Comparison of ENCODE assay signal across 8 cellular contexts in genomic region chr1:165857046-165857801, GRCh38.
DNase-seq lines count a peak whose midpoint lies in the region; ATAC-seq and TF ChIP-seq lines count a peak whose summit lies in the region.

No MANE protein-coding gene starts in this region.

- CTCF ChIA-PET in GM10248 (lab: Yijun Ruan, JAX) = interaction anchor here (1.0 to 2.8 kb wide), 4 partner anchors 11 to 464 kb away, joined by 3 to 13 read pairs (median 4); no protein-coding TSS in a partner anchor

- no peak overlapping the region for H3K4me3 ChIP-seq in fibroblast of mammary gland (ENCODE audit: control insufficient read depth, low read depth, low read length)
- no peak overlapping the region for H3K4me3 ChIP-seq in coronary artery

- peak; percentile 78 for ATAC-seq in GM21529 (IDR thresholded peaks at IDR 0.05; ENCODE audit: unreplicated experiment)

- POLR2A ChIA-PET in GM10248 (lab: Yijun Ruan, JAX) = interaction anchor here (0.6 kb wide), 1 partner anchor 14 kb away, joined by 3 read pairs; no protein-coding TSS in a partner anchor

- peak; percentile 70 for DNase-seq in GM10248 (ENCODE audit: extremely low spot score)
- DNase-seq in HUDEP-2 (lab: John Stamatoyannopoulos, UW; ENCODE audit: unreplicated experiment in 76 of 76) = peak in 52 of 76 experiments; percentile 4 to 64 (median 36)
- peak; percentile 64 for DNase-seq in fibroblast of mammary gland (ENCODE audit: low read depth)
- no peak for DNase-seq in iPS-NIHi7 (ENCODE audit: extremely low spot score)
- no peak for DNase-seq in NCI-H2081 (lab: John Stamatoyannopoulos, UW)
- DNase-seq in activated effector memory CD4-positive, alpha-beta T cell treated with anti-CD3 and anti-CD28 coated beads, Interleukin-2, amount 50 U/mL, for 16 hours = no peak
- DNase-seq in coronary artery (ENCODE audit: low spot score) = no peak

- TF ChIP-seq CTCF in GM10248 (IDR thresholded peaks at IDR 0.05; ENCODE audit: control extremely low read depth, extremely low read depth, low read depth, missing control alignments) (no peak), fibroblast of mammary gland (conservative IDR thresholded peaks at IDR 0.05; ENCODE audit: control insufficient read depth, insufficient read depth, low read depth, low read length) (no peak), coronary artery (IDR thresholded peaks at IDR 0.05) (no peak)

- H3K27ac ChIP-seq in coronary artery = no peak overlapping the region

Comparison
In these comparisons a context has a peak if more than half of its experiments do, and no peak if none do; other contexts are left out.
1. DNase-seq: peak in GM10248 (single experiment), HUDEP-2 (52 of 76) and fibroblast of mammary gland (single experiment); none in iPS-NIHi7 (single experiment), NCI-H2081 (0 of 2), activated effector memory CD4-positive, alpha-beta T cell treated with anti-CD3 and anti-CD28 coated beads, Interleukin-2, amount 50 U/mL, for 16 hours (single experiment) and coronary artery (single experiment).